8 cellular contexts compared by ENCODE assay signal in the genomic region with DNA sequence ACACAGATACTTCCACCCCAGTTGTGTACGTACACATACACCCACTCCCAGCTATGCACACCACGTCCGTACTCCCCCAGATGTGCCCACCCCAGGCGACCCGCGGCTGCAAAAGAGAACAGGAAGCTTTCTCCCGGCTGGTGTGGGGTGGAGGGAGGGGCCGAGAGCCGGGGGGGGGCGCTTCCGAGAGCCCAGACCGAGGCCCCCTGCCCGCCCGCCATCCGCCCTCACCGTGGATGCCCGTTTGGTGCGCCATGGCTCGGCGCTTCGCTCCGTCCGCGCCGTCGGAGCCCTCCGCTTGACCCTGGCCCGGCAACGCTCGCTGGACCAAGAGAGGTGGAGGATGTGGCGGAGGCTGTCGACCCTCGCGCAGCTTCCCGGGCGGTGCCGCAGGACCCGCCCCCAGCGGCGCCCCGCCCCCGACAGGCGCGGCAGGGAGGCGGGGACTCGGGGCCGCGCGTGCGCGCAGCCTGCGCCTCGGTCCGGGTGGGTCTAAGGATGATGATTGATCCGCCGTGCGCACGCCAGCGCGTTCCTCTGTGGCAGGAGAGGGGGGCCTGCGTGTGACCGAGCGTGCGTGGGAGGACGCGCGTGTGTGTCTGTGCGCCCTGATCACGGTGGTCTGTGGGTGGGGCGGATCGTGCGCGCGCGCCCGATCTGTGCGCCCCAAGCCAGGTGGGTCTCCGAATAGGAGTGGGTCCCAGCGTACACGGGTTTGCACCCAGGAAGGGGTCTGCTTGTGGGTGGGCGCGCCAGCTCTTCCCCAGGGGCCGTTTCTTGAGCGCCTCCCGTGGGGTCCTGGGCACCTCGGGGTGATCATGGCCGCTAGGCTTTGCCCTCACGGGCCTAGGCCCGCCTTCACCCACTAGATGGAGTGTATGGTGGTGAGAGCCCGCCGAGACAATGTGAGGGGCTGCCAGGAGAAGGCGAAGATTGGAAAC. TPM values are rescaled to one million over a fixed set of nuclear protein-coding genes. Genes with fewer than 3 reads are reported as not detected.
A peak's percentile ranks its signal among the peaks of the same experiment; 100 is the strongest.
DNase-seq lines count a peak whose midpoint lies in the region; ATAC-seq, FAIRE-seq and TF ChIP-seq lines count a peak whose summit lies in the region.

A gene (minus strand): TSS at position 398 of the 941 bp plus-strand sequence. CDS start 142 bp downstream, at position 256.

- H3K27ac Mint-ChIP-seq in activated CD4-positive, alpha-beta T cell treated with anti-CD3 and anti-CD28 coated beads, Interleukin-2, amount 10 ng/mL, durations not matched to agents 7 days and 5 days: peak within 1 kb of the TSS; percentile 94

- H3K9me3 ChIP-seq in left lung: no peaks in the 10 kb centered on the region

- peak within 1 kb of the TSS; percentile 86 for H3K4me3 Mint-ChIP-seq in activated CD4-positive, alpha-beta T cell treated with anti-CD3 and anti-CD28 coated beads, Interleukin-2, amount 10 ng/mL, durations not matched to agents 7 days and 5 days

- no peaks in the 10 kb centered on the region for H3K27me3 ChIP-seq in left lung

- peak; percentile 67 for ATAC-seq in HG02970 (IDR thresholded peaks at IDR 0.05; ENCODE audit: low FRiP score, unreplicated experiment)
- peak; percentile 92 for ATAC-seq in left lung

- POLR2A ChIA-PET in activated CD4-positive, alpha-beta T cell treated with anti-CD3 and anti-CD28 coated beads, Interleukin-2, amount 10 ng/mL, durations not matched to agents 7 days and 5 days (lab: Charles Lee): interaction anchor here (0.7 to 1.1 kb wide), 3 partner anchors 39 to 109 kb away, joined by 3 to 6 read pairs (median 3); a partner anchor contains a TSS

- no peaks in the 10 kb centered on the region for H3K27me3 Mint-ChIP-seq in activated CD4-positive, alpha-beta T cell treated with anti-CD3 and anti-CD28 coated beads, Interleukin-2, amount 10 ng/mL, durations not matched to agents 7 days and 5 days

- H3K4me1 Mint-ChIP-seq in activated CD4-positive, alpha-beta T cell treated with anti-CD3 and anti-CD28 coated beads, Interleukin-2, amount 10 ng/mL, durations not matched to agents 7 days and 5 days: peaks cover 76% of the 10 kb centered on the region

- peak; percentile 95 for DNase-seq in GM18507 (ENCODE audit: extremely low spot score, insufficient read length, low read depth)
- DNase-seq in NCI-H345 treated with DMSO at 0.1 percent for 48 hours (lab: John Stamatoyannopoulos, UW; ENCODE audit: unreplicated experiment): peak; percentile 29
- DNase-seq in activated CD4-positive, alpha-beta T cell treated with anti-CD3 and anti-CD28 coated beads, Interleukin-2, amount 10 ng/mL, durations not matched to agents 7 days and 5 days: peak; percentile 84
- peak; percentile 48 for DNase-seq in dedifferentiated amniotic fluid mesenchymal stem cell (ENCODE audit: extremely low spot score)
- peak; percentile 84 to 94 for DNase-seq in left lung
- DNase-seq in stimulated activated CD4-positive, alpha-beta T cell treated with anti-CD3 and anti-CD28 coated beads, Interleukin-2, amount 100 ng/mL, for 4 hours (ENCODE audit: low read depth): peak; percentile 89

- peak within 1 kb of the TSS; percentile 79 for H3K27ac ChIP-seq in 22Rv1
- H3K27ac ChIP-seq in left lung: peak within 1 kb of the TSS; percentile 87 to 90

- peaks cover 44% of the 10 kb centered on the region for H3K36me3 Mint-ChIP-seq in activated CD4-positive, alpha-beta T cell treated with anti-CD3 and anti-CD28 coated beads, Interleukin-2, amount 10 ng/mL, durations not matched to agents 7 days and 5 days (ENCODE audit: low read depth)

- peaks cover 29 to 74% of the 10 kb centered on the region in 2 donors for H3K4me1 ChIP-seq in left lung

- H3K9me3 Mint-ChIP-seq in activated CD4-positive, alpha-beta T cell treated with anti-CD3 and anti-CD28 coated beads, Interleukin-2, amount 10 ng/mL, durations not matched to agents 7 days and 5 days: no peaks in the 10 kb centered on the region

- TF ChIP-seq CTCF in 22Rv1 (IDR thresholded peaks at IDR 0.05) (peak; percentile 31; the same call in 1 of the 2 replicates), left lung (IDR thresholded peaks at IDR 0.05) (peak; percentile 27 to 35)

- intact Hi-C loops in left lung (cut with DNase I): loop anchor here in 1 of 2 donors (10.0 kb wide), 1 partner anchor 206 kb away; a partner anchor contains a TSS

- CTCF ChIA-PET in activated CD4-positive, alpha-beta T cell treated with anti-CD3 and anti-CD28 coated beads, Interleukin-2, amount 10 ng/mL, durations not matched to agents 7 days and 5 days (lab: Charles Lee): interaction anchor here (0.7 to 9.6 kb wide), 8 partner anchors 9 to 99 kb away, joined by 3 to 84 read pairs (median 7); a partner anchor contains a TSS

- peaks cover 0 to 13% of the 10 kb centered on the region in 2 donors for H3K36me3 ChIP-seq in left lung

- FAIRE-seq in GM18507 (lab: Jason Lieb, UNC): peak; percentile 79

- H3K4me3 ChIP-seq in left lung: peak within 1 kb of the TSS; percentile 92 to 94

RNA-seq across cellular contexts. Expression of the gene that starts here (rescaled TPM):
- 100 to 1,000 TPM; 117 to 119 TPM for total RNA-seq in activated CD4-positive, alpha-beta T cell treated with anti-CD3 and anti-CD28 coated beads, Interleukin-2, amount 10 ng/mL, durations not matched to agents 7 days and 5 days
- 10 to 100 TPM; 47.7 to 77.5 TPM for total RNA-seq in left lung

Comparison
In these comparisons a context has a peak if more than half of its experiments do, and no peak if none do; other contexts are left out.
1. Peak in every context shown above with its lines: DNase-seq, ATAC-seq, H3K4me3 ChIP-seq and H3K27ac ChIP-seq.
2. DNase-seq: peak in every context shown above with its lines; median percentile 95 in GM18507; 89 in left lung; 89 in stimulated activated CD4-positive, alpha-beta T cell treated with anti-CD3 and anti-CD28 coated beads, Interleukin-2, amount 100 ng/mL, for 4 hours; 84 in activated CD4-positive, alpha-beta T cell treated with anti-CD3 and anti-CD28 coated beads, Interleukin-2, amount 10 ng/mL, durations not matched to agents 7 days and 5 days; 48 in dedifferentiated amniotic fluid mesenchymal stem cell; 29 in NCI-H345 treated with DMSO at 0.1 percent for 48 hours.